In genomic region chr3:33699275-33699674, GRCh38 we compare ENCODE assay signal across 17 cellular contexts. TPM values are rescaled to one million over a fixed set of nuclear protein-coding genes. Genes with fewer than 3 reads are reported as not detected.
DNase-seq lines count a peak whose midpoint lies in the region; ATAC-seq and TF ChIP-seq lines count a peak whose summit lies in the region.
"Had no signal": no experiment of that assay in that cellular context is flagged by ENCODE, and none has a peak within 500 bp of the region (broad histone marks: within the 10 kb centered on the region; RNA-seq: fewer than 3 reads in every experiment).

No MANE protein-coding gene starts in this region.

- peaks cover 0 to 7% of the 10 kb centered on the region in 2 experiments; a peak in 1 of 4 replicates for H3K9me3 ChIP-seq in HCT116 (ENCODE audit: control insufficient read depth in 1 of 2, insufficient read depth in 1 of 2, low read depth in 1 of 2, low read length in 2 of 2)
- peaks cover 0 to 6% of the 10 kb centered on the region in 2 donors for H3K9me3 ChIP-seq in right atrium auricular region

- H3K4me3 ChIP-seq in HCT116 (replicated peaks in 1 of 2; ENCODE audit: low read depth in 1 of 2, low read length in 2 of 2): no peak overlapping the region
- no peak overlapping the region for H3K4me3 ChIP-seq in right atrium auricular region
- H3K4me3 ChIP-seq: BLaER1 had no signal

- peak overlapping the region; percentile 56 for H3K27ac Mint-ChIP-seq in activated naive CD4-positive, alpha-beta T cell treated with anti-CD3 and anti-CD28 coated beads, Interleukin-2, amount 50 U/mL, for 24 hours
- peak overlapping the region; percentile 13 for H3K27ac Mint-ChIP-seq in memory B cell
- H3K27ac Mint-ChIP-seq in activated T-cell treated with anti-CD3 and anti-CD28 coated beads, Interleukin-2, amount 50 U/mL, for 24 hours: no peak overlapping the region
- H3K27ac Mint-ChIP-seq: CD14-positive monocyte; CD4-positive, alpha-beta memory T cell; IgD-negative memory B cell had no signal

- H3K36me3 ChIP-seq in HCT116 (ENCODE audit: control insufficient read depth in 1 of 2, insufficient read depth in 2 of 2, low read length in 2 of 2) (no peaks in the 10 kb centered on the region), right atrium auricular region (no peaks in the 10 kb centered on the region)

- peaks cover 40% of the 10 kb centered on the region for H3K4me1 Mint-ChIP-seq in activated naive CD4-positive, alpha-beta T cell treated with anti-CD3 and anti-CD28 coated beads, Interleukin-2, amount 50 U/mL, for 24 hours
- peaks cover 17% of the 10 kb centered on the region for H3K4me1 Mint-ChIP-seq in memory B cell
- peaks cover 28% of the 10 kb centered on the region for H3K4me1 Mint-ChIP-seq in activated T-cell treated with anti-CD3 and anti-CD28 coated beads, Interleukin-2, amount 50 U/mL, for 24 hours (ENCODE audit: low read depth)
- H3K4me1 Mint-ChIP-seq: CD14-positive monocyte had no signal

- no peak for TF ChIP-seq POLR2A in HCT116 (IDR thresholded peaks at IDR 0.05; ENCODE audit: borderline replicate concordance, extremely low read depth, insufficient read depth, insufficient read length)

- BruUV-seq in HCT116 (replicated peaks; lab: Mats Ljungman, UMichigan): no TSS peak

- H3K27me3 Mint-ChIP-seq in activated naive CD4-positive, alpha-beta T cell treated with anti-CD3 and anti-CD28 coated beads, Interleukin-2, amount 50 U/mL, for 24 hours: no peaks in the 10 kb centered on the region
- H3K27me3 Mint-ChIP-seq in memory B cell: no peaks in the 10 kb centered on the region
- no peaks in the 10 kb centered on the region for H3K27me3 Mint-ChIP-seq in activated T-cell treated with anti-CD3 and anti-CD28 coated beads, Interleukin-2, amount 50 U/mL, for 24 hours
- H3K27me3 Mint-ChIP-seq: CD4-positive, alpha-beta memory T cell; IgD-negative memory B cell had no signal

- intact Hi-C loops in HCT116 (cut with micrococcal nuclease): no loop called here

- no peak overlapping the region for H3K27ac ChIP-seq in HCT116 (ENCODE audit: low read depth, low read length)
- H3K27ac ChIP-seq in right atrium auricular region: no peak overlapping the region
- H3K27ac ChIP-seq: BLaER1 had no signal

- H3K27me3 ChIP-seq in HCT116 (ENCODE audit: insufficient read depth, low read length) (no peaks in the 10 kb centered on the region), right atrium auricular region (no peaks in the 10 kb centered on the region)
- H3K27me3 ChIP-seq: BLaER1 had no signal

- no peak overlapping the region for H3K4me3 Mint-ChIP-seq in activated naive CD4-positive, alpha-beta T cell treated with anti-CD3 and anti-CD28 coated beads, Interleukin-2, amount 50 U/mL, for 24 hours
- H3K4me3 Mint-ChIP-seq in memory B cell: no peak overlapping the region
- no peak overlapping the region for H3K4me3 Mint-ChIP-seq in activated T-cell treated with anti-CD3 and anti-CD28 coated beads, Interleukin-2, amount 50 U/mL, for 24 hours
- H3K4me3 Mint-ChIP-seq: CD14-positive monocyte; CD4-positive, alpha-beta memory T cell had no signal

- RAD21 ChIA-PET in HCT116 (lab: Charles Lee; ENCODE audit: low non-redundant PET in 1 of 2, low total read pairs in 2 of 2, uncharacterized antibody in 2 of 2, unreplicated experiment in 2 of 2): no interaction called here

- H3K4me1 ChIP-seq in HCT116 (ENCODE audit: control insufficient read depth in 1 of 2, insufficient read depth in 2 of 2, low read length in 2 of 2): no peaks in the 10 kb centered on the region
- no peaks in the 10 kb centered on the region for H3K4me1 ChIP-seq in right atrium auricular region
- H3K4me1 ChIP-seq: BLaER1 had no signal

- no peak overlapping the region for H3K9ac ChIP-seq in HCT116 (ENCODE audit: low read length)
- H3K9ac ChIP-seq: BLaER1 had no signal

- ATAC-seq in HCT116 (no peak), memory B cell (ENCODE audit: low read depth) (no peak)

- no peaks in the 10 kb centered on the region for H4K20me1 ChIP-seq in HCT116 (ENCODE audit: insufficient read depth)

- H3K9me2 ChIP-seq in HCT116 (ENCODE audit: insufficient read depth): no peaks in the 10 kb centered on the region

- no peak overlapping the region for H3K4me2 ChIP-seq in HCT116 (ENCODE audit: low read length)
- H3K4me2 ChIP-seq: BLaER1 had no signal

- H3K36me3 Mint-ChIP-seq in activated naive CD4-positive, alpha-beta T cell treated with anti-CD3 and anti-CD28 coated beads, Interleukin-2, amount 50 U/mL, for 24 hours: peaks cover 37% of the 10 kb centered on the region
- peaks cover 31% of the 10 kb centered on the region for H3K36me3 Mint-ChIP-seq in memory B cell
- peaks cover 66% of the 10 kb centered on the region for H3K36me3 Mint-ChIP-seq in activated T-cell treated with anti-CD3 and anti-CD28 coated beads, Interleukin-2, amount 50 U/mL, for 24 hours (ENCODE audit: low read depth)

- no peak for TF ChIP-seq CTCF in HCT116 (IDR thresholded peaks at IDR 0.05 in 2 of 3, conservative IDR thresholded peaks at IDR 0.05 in 1 of 3; ENCODE audit: borderline replicate concordance in 1 of 3, insufficient read depth in 1 of 3, low read depth in 2 of 3, low read length in 2 of 3)
- no peak for TF ChIP-seq CTCF in right atrium auricular region (IDR thresholded peaks at IDR 0.05)

- no peak for TF ChIP-seq RAD21 in HCT116 (IDR thresholded peaks at IDR 0.05; ENCODE audit: low read depth)

- H2AFZ ChIP-seq in HCT116 (ENCODE audit: low read depth, low read length, poor library complexity, severe bottlenecking): no peak overlapping the region

- CTCF ChIA-PET in HCT116 (lab: Charles Lee): no interaction called here

- peaks cover 82% of the 10 kb centered on the region for H3K79me2 ChIP-seq in HCT116 (ENCODE audit: insufficient read depth, low read length)

- peaks cover 11% of the 10 kb centered on the region for H3K9me3 Mint-ChIP-seq in activated naive CD4-positive, alpha-beta T cell treated with anti-CD3 and anti-CD28 coated beads, Interleukin-2, amount 50 U/mL, for 24 hours
- H3K9me3 Mint-ChIP-seq in memory B cell: peaks cover 7% of the 10 kb centered on the region
- H3K9me3 Mint-ChIP-seq in activated T-cell treated with anti-CD3 and anti-CD28 coated beads, Interleukin-2, amount 50 U/mL, for 24 hours: peaks cover 26% of the 10 kb centered on the region

- POLR2A ChIA-PET in HCT116 (lab: Charles Lee): no interaction called here

- no peak for DNase-seq in activated naive CD4-positive, alpha-beta T cell (lab: John Stamatoyannopoulos, UW)
- DNase-seq in HCT116 (ENCODE audit: low read depth, low spot score): no peak
- peak; percentile 4 for DNase-seq in SW480 (ENCODE audit: low spot score)
- no peak for DNase-seq in memory B cell (ENCODE audit: low spot score in 2 of 2)
- no peak for DNase-seq in activated T-cell treated with anti-CD3 and anti-CD28 coated beads, Interleukin-2, amount 50 U/mL, for 24 hours
- no peak for DNase-seq in right atrium auricular region (ENCODE audit: low spot score)
- no peak for DNase-seq in EL
- DNase-seq: 8988T; CD4-positive, alpha-beta memory T cell; DMS79 treated with DMSO at 0.1 percent for 48 hours; GOT3; H7; KG1 had no signal

TF ChIP-seq in HCT116, 20 proteins besides CTCF, POLR2A, EP300 and RAD21:
- TF ChIP-seq CBX3 (IDR thresholded peaks at IDR 0.05; ENCODE audit: low read depth) (peak; percentile 54; the same call in 1 of the 2 replicates), SRF (IDR thresholded peaks at IDR 0.05; ENCODE audit: low read depth) (no peak), ATF3 (IDR thresholded peaks at IDR 0.05) (no peak), ZBTB33 (IDR thresholded peaks at IDR 0.05; ENCODE audit: extremely low read depth, insufficient replicate concordance, low read length) (no peak), YY1 (IDR thresholded peaks at IDR 0.05; ENCODE audit: extremely low read depth, insufficient replicate concordance, low read depth, low read length) (no peak), EZH2phosphoT487 (IDR thresholded peaks at IDR 0.05; ENCODE audit: borderline replicate concordance) (no peak)

RNA-seq across cellular contexts. Expression of gene CLASP2, which starts 18.8 kb away (rescaled TPM):
- total RNA-seq in HCT116 (2021; ENCODE audit: unreplicated experiment) (36.3 TPM), right atrium auricular region (10 to 100 TPM; 32.3 to 71.8 TPM)
- polyA plus RNA-seq in HCT116 (2012): 9.1 and 9.7 TPM in 2 replicates
